In the genomic region with DNA sequence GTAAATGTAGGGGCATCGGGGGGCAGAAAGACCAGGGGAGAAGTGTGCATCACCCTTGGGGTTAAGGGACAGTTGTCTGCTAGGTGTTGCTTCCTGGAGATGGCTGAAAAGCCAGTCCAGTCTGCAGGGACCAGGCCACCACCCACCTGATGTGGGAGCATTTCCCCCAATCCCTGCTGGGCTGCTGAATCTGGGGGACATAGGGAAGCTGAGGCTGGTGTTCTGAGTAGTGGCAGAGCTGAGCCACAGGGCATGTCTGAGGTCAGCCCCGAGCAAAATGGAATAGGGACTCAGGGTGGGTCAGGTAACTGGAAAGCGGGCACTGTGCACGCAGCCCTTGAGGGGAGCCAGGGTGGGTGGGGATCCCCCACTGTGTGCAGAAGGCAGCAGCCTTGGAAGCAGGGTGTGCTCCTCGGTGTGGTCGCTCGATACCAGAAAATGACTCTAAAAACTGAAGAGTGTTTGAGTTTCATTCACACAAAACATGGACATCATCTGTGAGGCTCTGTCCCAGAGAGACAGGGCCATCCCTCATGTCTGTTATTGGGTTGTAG, we compare ENCODE assay signal across 11 cellular contexts. TPM values are rescaled to one million over a fixed set of nuclear protein-coding genes. Genes with fewer than 3 reads are reported as not detected.
DNase-seq lines count a peak whose midpoint lies in the region; ATAC-seq, FAIRE-seq and TF ChIP-seq lines count a peak whose summit lies in the region.
"Had no signal": no experiment of that assay in that cellular context is flagged by ENCODE, and none has a peak within 500 bp of the region (broad histone marks: within the 10 kb centered on the region; RNA-seq: fewer than 3 reads in every experiment).

No MANE protein-coding gene starts in this region.

- no peaks in the 10 kb centered on the region for H3K27me3 ChIP-seq in H1 (replicated peaks in 1 of 4; ENCODE audit: control insufficient read depth in 3 of 4, extremely low read depth in 1 of 4, insufficient read depth in 3 of 4, low read length in 3 of 4)
- H3K27me3 ChIP-seq: body of pancreas had no signal

- H3K36me3 ChIP-seq in H1 (ENCODE audit: control insufficient read depth in 2 of 4, insufficient read depth in 4 of 4, low read length in 3 of 4) = peaks cover 29 to 65% (median 43%) of the 10 kb centered on the region in 4 experiments

- no peak overlapping the region for H2AFZ ChIP-seq in H1 (ENCODE audit: low read length)

- no peak overlapping the region for H4K8ac ChIP-seq in H1 (ENCODE audit: extremely low read depth, insufficient read depth, low read length)

- H3K9me3 Mint-ChIP-seq in activated T-cell treated with anti-CD3 and anti-CD28 coated beads, Interleukin-2, amount 50 U/mL, for 72 hours = no peaks in the 10 kb centered on the region
- H3K9me3 Mint-ChIP-seq in stimulated activated effector memory CD8-positive, alpha-beta T cell treated with anti-CD3 and anti-CD28 coated beads, Interleukin-12 subunit alpha, Interleukin-12 subunit beta, amount 100 ng/mL, for 72 hours = no peaks in the 10 kb centered on the region

- TF ChIP-seq POLR2A in H1 (IDR thresholded peaks at IDR 0.05; ENCODE audit: control extremely low read depth in 1 of 2, low read depth in 2 of 2, low read length in 2 of 2) = peak in 1 of 2 experiments; percentile 62; a peak in 2 of 3 replicates

- no peak for TF ChIP-seq RAD21 in H1 (IDR thresholded peaks at IDR 0.05 in 1 of 2, conservative IDR thresholded peaks at IDR 0.05 in 1 of 2; ENCODE audit: low read depth in 2 of 2, low read length in 2 of 2)

- no peak for FAIRE-seq in H1 (lab: Jason Lieb, UNC)

- no peak overlapping the region for H3K18ac ChIP-seq in H1 (ENCODE audit: extremely low read depth, low read length)

- 97% methylated on average over 7 of the region's 7 CpGs; no CpG with 5 or more reads in 1 of the 2 experiments for WGBS in H1 (ENCODE audit: extremely low coverage in 1 of 2, insufficient coverage in 1 of 2, insufficient read length in 1 of 2, insufficient replicate concordance in 2 of 2, low coverage in 1 of 2, low lambda C conversion rate in 2 of 2, missing lambda C conversion rate in 1 of 2), 2 experiments

- H2BK20ac ChIP-seq in H1 (ENCODE audit: low read length) = no peak overlapping the region

- H4K5ac ChIP-seq in H1 (ENCODE audit: insufficient read length, low read depth, low read length) = no peak overlapping the region

- no peak overlapping the region for H2AK5ac ChIP-seq in H1 (ENCODE audit: low read depth, low read length)

- no peak overlapping the region for H2BK5ac ChIP-seq in H1 (ENCODE audit: low read depth, low read length)

- H3K9ac ChIP-seq in H1 (replicated peaks in 1 of 4; ENCODE audit: extremely low read depth in 1 of 4, low read depth in 3 of 4, low read length in 3 of 4) = no peak overlapping the region

- H3K56ac ChIP-seq in H1 (replicated peaks; ENCODE audit: insufficient read length, low read depth, low read length) = no peak overlapping the region

- peaks cover 15 to 31% of the 10 kb centered on the region in 2 donors for H3K36me3 Mint-ChIP-seq in activated T-cell treated with anti-CD3 and anti-CD28 coated beads, Interleukin-2, amount 50 U/mL, for 72 hours (ENCODE audit: insufficient read depth in 2 of 2)
- H3K36me3 Mint-ChIP-seq in stimulated activated effector memory CD8-positive, alpha-beta T cell treated with anti-CD3 and anti-CD28 coated beads, Interleukin-12 subunit alpha, Interleukin-12 subunit beta, amount 100 ng/mL, for 72 hours = peaks cover 95% of the 10 kb centered on the region

- TF ChIP-seq CTCF in RWPE1 (conservative IDR thresholded peaks at IDR 0.05; ENCODE audit: low read depth) (no peak), H1 (IDR thresholded peaks at IDR 0.05; ENCODE audit: control extremely low read depth in 1 of 3, insufficient read depth in 1 of 3, low read depth in 1 of 3, low read length in 3 of 3) (no peak)

- H4K20me1 ChIP-seq in H1 (replicated peaks in 1 of 2; ENCODE audit: control insufficient read depth in 1 of 2, insufficient read depth in 2 of 2, low read length in 2 of 2) = peaks cover 11 to 26% of the 10 kb centered on the region in 2 experiments

- no peak overlapping the region for H3K14ac ChIP-seq in H1 (ENCODE audit: insufficient read length)

- POLR2A ChIA-PET in RWPE1 (lab: Yijun Ruan, JAX; ENCODE audit: low non-redundant PET) (no interaction called here), H1 (lab: Charles Lee; ENCODE audit: partially characterized antibody) (interaction anchor here (0.6 to 27.7 kb wide), 17 partner anchors 9 to 165 kb away, joined by 3 to 719 read pairs (median 4); partner anchors contain the start of genes ANKRD65, AURKAIP1, CCNL2 and VWA1)

- peak overlapping the region; percentile 91 for H3K27ac Mint-ChIP-seq in activated T-cell treated with anti-CD3 and anti-CD28 coated beads, Interleukin-2, amount 50 U/mL, for 72 hours
- H3K27ac Mint-ChIP-seq in stimulated activated effector memory CD8-positive, alpha-beta T cell treated with anti-CD3 and anti-CD28 coated beads, Interleukin-12 subunit alpha, Interleukin-12 subunit beta, amount 100 ng/mL, for 72 hours = peak overlapping the region; percentile 94

- peaks cover 9 to 55% of the 10 kb centered on the region in 2 experiments; a peak in 3 of 4 replicates for H3K79me2 ChIP-seq in H1 (ENCODE audit: control insufficient read depth in 1 of 2, insufficient read depth in 2 of 2, low read length in 2 of 2)

- H2BK120ac ChIP-seq in H1 (replicated peaks; ENCODE audit: low read depth, low read length) = no peak overlapping the region

- H3K27me3 Mint-ChIP-seq in activated T-cell treated with anti-CD3 and anti-CD28 coated beads, Interleukin-2, amount 50 U/mL, for 72 hours (ENCODE audit: low read depth) = no peaks in the 10 kb centered on the region

- no peak overlapping the region for H3K23ac ChIP-seq in H1 (ENCODE audit: insufficient read length)

- H2BK15ac ChIP-seq in H1 (ENCODE audit: low read length) = no peak overlapping the region

- H2BK12ac ChIP-seq in H1 (ENCODE audit: low read depth, low read length) = no peak overlapping the region

- peaks cover 22% of the 10 kb centered on the region for H3K79me1 ChIP-seq in H1 (ENCODE audit: low read depth, low read length)

- H3K4me1 ChIP-seq in H1 (replicated peaks in 1 of 4; ENCODE audit: control insufficient read depth in 3 of 4, insufficient read depth in 4 of 4, low read length in 3 of 4) = peaks cover 0 to 23% (median 14%) of the 10 kb centered on the region in 4 experiments; a peak in 6 of 7 replicates

- no peak for ATAC-seq in activated T-cell treated with anti-CD3 and anti-CD28 coated beads, Interleukin-2, amount 50 U/mL, for 72 hours (replicated peaks in 1 of 2)
- ATAC-seq in stimulated activated effector memory CD8-positive, alpha-beta T cell treated with anti-CD3 and anti-CD28 coated beads, Interleukin-12 subunit alpha, Interleukin-12 subunit beta, amount 100 ng/mL, for 72 hours = no peak
- ATAC-seq in HG03354 (IDR thresholded peaks at IDR 0.05; ENCODE audit: poor library complexity, severe bottlenecking, unreplicated experiment) = no peak
- ATAC-seq: body of pancreas had no signal

- no peak overlapping the region for H4K91ac ChIP-seq in H1 (replicated peaks; ENCODE audit: insufficient read length, low read length)

- CTCF ChIA-PET in RWPE1 (lab: Yijun Ruan, JAX) (interaction anchor here (1.4 kb wide), 1 partner anchor 40 kb away, joined by 9 read pairs; no protein-coding TSS in a partner anchor), H1 (lab: Charles Lee; ENCODE audit: partially characterized antibody) (interaction anchor here (0.9 to 3.6 kb wide), 18 partner anchors 9 to 370 kb away, joined by 3 to 32 read pairs (median 8); partner anchors contain the start of genes ATAD3C and AURKAIP1)

- H3K4ac ChIP-seq in H1 (replicated peaks; ENCODE audit: insufficient read length, low read depth, low read length) = no peak overlapping the region

- DNase-seq in activated T-cell treated with anti-CD3 and anti-CD28 coated beads, Interleukin-2, amount 50 U/mL, for 72 hours = no peak
- DNase-seq in activated T-cell treated with anti-CD3 and anti-CD28 coated beads for 4 hours (no peak), RWPE1 (ENCODE audit: low spot score) (no peak), H1 (ENCODE audit: low read depth in 1 of 2, low spot score in 2 of 2) (no peak), NCI-H2081 (lab: John Stamatoyannopoulos, UW) (no peak), NCI-H226 (no peak)
- no peak for DNase-seq in stimulated activated effector memory CD8-positive, alpha-beta T cell treated with anti-CD3 and anti-CD28 coated beads, Interleukin-12 subunit alpha, Interleukin-12 subunit beta, amount 100 ng/mL, for 72 hours (ENCODE audit: low spot score in 2 of 2)

- H3K4me2 ChIP-seq in H1 (ENCODE audit: insufficient read depth in 1 of 2, low read depth in 2 of 2, low read length in 2 of 2) = peak overlapping the region in 1 of 2 experiments; percentile 91; a peak in 1 of 4 replicates

- H3K23me2 ChIP-seq in H1 (ENCODE audit: low read depth, low read length) = peaks cover 22% of the 10 kb centered on the region

- H3K27ac ChIP-seq in RWPE1 (peak overlapping the region; percentile 82), H1 (ENCODE audit: low read depth, low read length) (no peak overlapping the region; the same call in 1 of the 2 replicates)

- peak overlapping the region; percentile 92 to 97 for H3K4me3 Mint-ChIP-seq in activated T-cell treated with anti-CD3 and anti-CD28 coated beads, Interleukin-2, amount 50 U/mL, for 72 hours
- peak overlapping the region; percentile 84 for H3K4me3 Mint-ChIP-seq in stimulated activated effector memory CD8-positive, alpha-beta T cell treated with anti-CD3 and anti-CD28 coated beads, Interleukin-12 subunit alpha, Interleukin-12 subunit beta, amount 100 ng/mL, for 72 hours

- no peak overlapping the region for H3K4me3 ChIP-seq in H1 (ENCODE audit: extremely low read depth in 1 of 4, insufficient read depth in 2 of 4, low read depth in 3 of 4, low read length in 4 of 4)
- H3K4me3 ChIP-seq: body of pancreas had no signal

- H3K9me3 ChIP-seq in H1 (ENCODE audit: insufficient read depth in 2 of 2, low read depth in 1 of 2, low read length in 1 of 2) = no peaks in the 10 kb centered on the region
- H3K9me3 ChIP-seq: body of pancreas, HAP-1 had no signal

- peaks cover 69% of the 10 kb centered on the region for H3K4me1 Mint-ChIP-seq in activated T-cell treated with anti-CD3 and anti-CD28 coated beads, Interleukin-2, amount 50 U/mL, for 72 hours (ENCODE audit: low read depth)
- H3K4me1 Mint-ChIP-seq in stimulated activated effector memory CD8-positive, alpha-beta T cell treated with anti-CD3 and anti-CD28 coated beads, Interleukin-12 subunit alpha, Interleukin-12 subunit beta, amount 100 ng/mL, for 72 hours = peaks cover 59% of the 10 kb centered on the region

- no peak for TF ChIP-seq EP300 in H1 (IDR thresholded peaks at IDR 0.05; ENCODE audit: borderline replicate concordance in 1 of 2, low read depth in 2 of 2, low read length in 2 of 2)

RNA-seq across cellular contexts. Expression of gene CCNL2, which starts 2.4 kb away (rescaled TPM):
- 100 to 1,000 TPM; 166 to 180 TPM for total RNA-seq in activated T-cell treated with anti-CD3 and anti-CD28 coated beads, Interleukin-2, amount 50 U/mL, for 72 hours
- total RNA-seq in H1 (2021; fragmentation: NEBNext Ultra II Directional; extraction: Animal tissue kit (Norgen Biotek cat#: 25700)) = 120 TPM in 2 replicates
- polyA plus RNA-seq in H1 (2011; rRNA removed) = 79.8 and 121 TPM in 2 replicates
- 153 TPM for polyA plus RNA-seq in H1 (2011; cell fraction: cytosol; rRNA removed)
- 606 TPM for polyA plus RNA-seq in H1 (2011; cell fraction: nucleus; rRNA removed)
- polyA plus RNA-seq in H1 (2012, experiment 1 of 2) = 111 to 127 TPM (median 117 TPM) in 4 replicates
- 46.7 TPM for polyA plus RNA-seq in H1 (2012, experiment 2 of 2)
- polyA plus RNA-seq in H1 (2013, experiment 1 of 2) = 109 TPM
- polyA plus RNA-seq in H1 (2013, experiment 2 of 2) = 91.9 TPM
- polyA minus RNA-seq in H1 (2011; rRNA and poly(A)+ RNA removed) = 66.3 and 81.1 TPM in 2 replicates
- polyA minus RNA-seq in H1 (2011; cell fraction: cytosol; rRNA and poly(A)+ RNA removed) = 48.5 TPM
- 142 TPM for polyA minus RNA-seq in H1 (2011; cell fraction: nucleus; rRNA and poly(A)+ RNA removed)

RNA-seq across cellular contexts. Expression of gene MRPL20, which starts 5.6 kb away (rescaled TPM):
- 10 to 100 TPM; 74.9 to 77.5 TPM for total RNA-seq in activated T-cell treated with anti-CD3 and anti-CD28 coated beads, Interleukin-2, amount 50 U/mL, for 72 hours
- 126 and 130 TPM in 2 replicates for total RNA-seq in H1 (2021; fragmentation: NEBNext Ultra II Directional; extraction: Animal tissue kit (Norgen Biotek cat#: 25700))
- polyA plus RNA-seq in H1 (2011; rRNA removed) = 138 and 151 TPM in 2 replicates
- polyA plus RNA-seq in H1 (2011; cell fraction: cytosol; rRNA removed) = 155 TPM
- 119 TPM for polyA plus RNA-seq in H1 (2011; cell fraction: nucleus; rRNA removed)
- 199 to 245 TPM (median 224 TPM) in 4 replicates for polyA plus RNA-seq in H1 (2012, experiment 1 of 2)
- 282 TPM for polyA plus RNA-seq in H1 (2012, experiment 2 of 2)
- polyA plus RNA-seq in H1 (2013, experiment 1 of 2) = 197 TPM
- polyA plus RNA-seq in H1 (2013, experiment 2 of 2) = 188 TPM
- 67.9 and 70.9 TPM in 2 replicates for polyA minus RNA-seq in H1 (2011; rRNA and poly(A)+ RNA removed)
- polyA minus RNA-seq in H1 (2011; cell fraction: cytosol; rRNA and poly(A)+ RNA removed) = 82.3 TPM
- 51.4 TPM for polyA minus RNA-seq in H1 (2011; cell fraction: nucleus; rRNA and poly(A)+ RNA removed)

RNA-seq across cellular contexts. Expression of gene ANKRD65, which starts 19.5 kb away (rescaled TPM):
- under 1 TPM in 1 of 2 donors, not detected in 1; 0.17 TPM for total RNA-seq in activated T-cell treated with anti-CD3 and anti-CD28 coated beads, Interleukin-2, amount 50 U/mL, for 72 hours
- total RNA-seq in H1 (2021; fragmentation: NEBNext Ultra II Directional; extraction: Animal tissue kit (Norgen Biotek cat#: 25700)) = 1.8 and 2.2 TPM in 2 replicates
- polyA plus RNA-seq in H1 (2011; rRNA removed) = 1.7 and 2.0 TPM in 2 replicates
- 3.2 TPM for polyA plus RNA-seq in H1 (2011; cell fraction: cytosol; rRNA removed)
- 6.6 TPM for polyA plus RNA-seq in H1 (2011; cell fraction: nucleus; rRNA removed)
- 2.6 to 3.5 TPM (median 3.3 TPM) in 4 replicates for polyA plus RNA-seq in H1 (2012, experiment 1 of 2)
- polyA plus RNA-seq in H1 (2012, experiment 2 of 2) = 3.2 TPM
- polyA plus RNA-seq in H1 (2013, experiment 1 of 2) = 1.2 TPM
- 1.3 TPM for polyA plus RNA-seq in H1 (2013, experiment 2 of 2)
- polyA minus RNA-seq in H1 (2011; rRNA and poly(A)+ RNA removed) = 0.73 and 0.80 TPM in 2 replicates
- polyA minus RNA-seq in H1 (2011; cell fraction: cytosol; rRNA and poly(A)+ RNA removed) = 1.7 TPM
- 2.2 TPM for polyA minus RNA-seq in H1 (2011; cell fraction: nucleus; rRNA and poly(A)+ RNA removed)
- total RNA-seq: myocyte had no signal

RNA-seq across cellular contexts. Expression of gene AURKAIP1, which starts 26.5 kb away (rescaled TPM):
- 10 to 100 TPM; 92.4 to 97.7 TPM for total RNA-seq in activated T-cell treated with anti-CD3 and anti-CD28 coated beads, Interleukin-2, amount 50 U/mL, for 72 hours
- total RNA-seq in H1 (2021; fragmentation: NEBNext Ultra II Directional; extraction: Animal tissue kit (Norgen Biotek cat#: 25700)) = 194 TPM in 2 replicates
- polyA plus RNA-seq in H1 (2011; rRNA removed) = 87.8 and 138 TPM in 2 replicates
- 133 TPM for polyA plus RNA-seq in H1 (2011; cell fraction: cytosol; rRNA removed)
- 105 TPM for polyA plus RNA-seq in H1 (2011; cell fraction: nucleus; rRNA removed)
- polyA plus RNA-seq in H1 (2012, experiment 1 of 2) = 115 to 177 TPM (median 165 TPM) in 4 replicates
- 126 TPM for polyA plus RNA-seq in H1 (2012, experiment 2 of 2)
- polyA plus RNA-seq in H1 (2013, experiment 1 of 2) = 120 TPM
- polyA plus RNA-seq in H1 (2013, experiment 2 of 2) = 113 TPM
- 12.5 and 13.3 TPM in 2 replicates for polyA minus RNA-seq in H1 (2011; rRNA and poly(A)+ RNA removed)
- polyA minus RNA-seq in H1 (2011; cell fraction: cytosol; rRNA and poly(A)+ RNA removed) = 44.8 TPM
- polyA minus RNA-seq in H1 (2011; cell fraction: nucleus; rRNA and poly(A)+ RNA removed) = 30.7 TPM

RNA-seq across cellular contexts. Expression of gene VWA1, which starts 34.0 kb away (rescaled TPM):
- 1 to 10 TPM in 1 of 2 donors, under 1 TPM in 1; 0.94 to 1.4 TPM for total RNA-seq in activated T-cell treated with anti-CD3 and anti-CD28 coated beads, Interleukin-2, amount 50 U/mL, for 72 hours
- total RNA-seq in H1 (2021; fragmentation: NEBNext Ultra II Directional; extraction: Animal tissue kit (Norgen Biotek cat#: 25700)) = 36.6 and 42.0 TPM in 2 replicates
- polyA plus RNA-seq in H1 (2011; rRNA removed) = 16.0 and 19.5 TPM in 2 replicates
- polyA plus RNA-seq in H1 (2011; cell fraction: cytosol; rRNA removed) = 15.8 TPM
- polyA plus RNA-seq in H1 (2011; cell fraction: nucleus; rRNA removed) = 26.0 TPM
- 15.3 to 20.4 TPM (median 19.1 TPM) in 4 replicates for polyA plus RNA-seq in H1 (2012, experiment 1 of 2)
- polyA plus RNA-seq in H1 (2012, experiment 2 of 2) = 11.3 TPM
- polyA plus RNA-seq in H1 (2013, experiment 1 of 2) = 32.5 TPM
- 30.8 TPM for polyA plus RNA-seq in H1 (2013, experiment 2 of 2)
- 3.7 and 6.6 TPM in 2 replicates for polyA minus RNA-seq in H1 (2011; rRNA and poly(A)+ RNA removed)
- 13.1 TPM for polyA minus RNA-seq in H1 (2011; cell fraction: cytosol; rRNA and poly(A)+ RNA removed)
- polyA minus RNA-seq in H1 (2011; cell fraction: nucleus; rRNA and poly(A)+ RNA removed) = 13.6 TPM
